14 cellular contexts compared by ENCODE assay signal in genomic region chr3:11478167-11478566, GRCh38.
DNase-seq lines count a peak whose midpoint lies in the region; ATAC-seq, FAIRE-seq and TF ChIP-seq lines count a peak whose summit lies in the region.
"Had no signal": no experiment of that assay in that cellular context is flagged by ENCODE, and none has a peak within 500 bp of the region (broad histone marks: within the 10 kb centered on the region; RNA-seq: fewer than 3 reads in every experiment).

No MANE protein-coding gene starts in this region.

- intact Hi-C loops in heart right ventricle (cut with DNase I) (no loop called here), Right ventricle myocardium inferior (cut with DNase I) (loop anchor here (5.0 kb wide), 1 partner anchor 34 kb away; no protein-coding TSS in a partner anchor), vagina (cut with DNase I) (no loop called here)

- DNase-seq in heart right ventricle, result no peak
- no peak for DNase-seq in Right ventricle myocardium inferior (ENCODE audit: missing footprints)
- DNase-seq in endothelial cell (ENCODE audit: low spot score), result no peak
- DNase-seq in osteocyte (ENCODE audit: extremely low spot score, unreplicated experiment), result no peak
- DNase-seq in vagina (ENCODE audit: extremely low spot score in 2 of 2), result no peak
- no peak for DNase-seq in activated naive CD4-positive, alpha-beta T cell treated with anti-CD3 and anti-CD28 coated beads, Interleukin-2, amount 50 U/mL, for 16 hours
- DNase-seq in D721Med (ENCODE audit: insufficient read length, low spot score), result no peak
- no peak for DNase-seq in NCI-H128 (lab: John Stamatoyannopoulos, UW; ENCODE audit: unreplicated experiment)
- DNase-seq: activated CD4-positive, alpha-beta T cell treated with anti-CD3 and anti-CD28 coated beads, Interleukin-2, amount 50 U/mL, for 4 hours; activated T-cell treated with anti-CD3 and anti-CD28 coated beads, Interleukin-2, amount 50 U/mL, for 72 hours; dorsolateral prefrontal cortex; GF-D8; NCI-H1092 treated with DMSO at 0.1 percent for 48 hours had no signal

- H3K9me3 ChIP-seq in heart right ventricle (no peaks in the 10 kb centered on the region), vagina (no peaks in the 10 kb centered on the region)

- H3K27me3 Mint-ChIP-seq in endothelial cell (ENCODE audit: unreplicated experiment), result no peaks in the 10 kb centered on the region
- no peaks in the 10 kb centered on the region for H3K27me3 Mint-ChIP-seq in osteocyte (ENCODE audit: unreplicated experiment)
- H3K27me3 Mint-ChIP-seq: type B pancreatic cell had no signal

- WGBS in heart right ventricle, 2 donors, result 60 to 77% methylated on average over 2 of the region's 2 CpGs

- no peak for TF ChIP-seq POLR2A in vagina (IDR thresholded peaks at IDR 0.05)

- H3K27me3 ChIP-seq in heart right ventricle (no peaks in the 10 kb centered on the region), vagina (no peaks in the 10 kb centered on the region)
- H3K27me3 ChIP-seq: dorsolateral prefrontal cortex had no signal

- peak overlapping the region in 8 of 10 donors; percentile 16 to 87 (median 55) for H3K27ac ChIP-seq in heart right ventricle
- peak overlapping the region; percentile 75 for H3K27ac ChIP-seq in vagina
- H3K27ac ChIP-seq: dorsolateral prefrontal cortex had no signal

- peaks cover 18% of the 10 kb centered on the region for H3K4me1 Mint-ChIP-seq in endothelial cell (ENCODE audit: unreplicated experiment)
- peaks cover 51% of the 10 kb centered on the region for H3K4me1 Mint-ChIP-seq in osteocyte (ENCODE audit: unreplicated experiment)

- H3K4me3 ChIP-seq in heart right ventricle (no peak overlapping the region), vagina (no peak overlapping the region)
- H3K4me3 ChIP-seq: dorsolateral prefrontal cortex had no signal

- H3K27ac Mint-ChIP-seq in endothelial cell (ENCODE audit: unreplicated experiment) (peak overlapping the region; percentile 8), osteocyte (ENCODE audit: unreplicated experiment) (peak overlapping the region; percentile 85)
- H3K27ac Mint-ChIP-seq: activated T-cell treated with anti-CD3 and anti-CD28 coated beads, Interleukin-2, amount 50 U/mL, for 72 hours; type B pancreatic cell had no signal

- H3K9me3 Mint-ChIP-seq in endothelial cell (ENCODE audit: unreplicated experiment) (no peaks in the 10 kb centered on the region), osteocyte (ENCODE audit: unreplicated experiment) (no peaks in the 10 kb centered on the region)
- H3K9me3 Mint-ChIP-seq: activated T-cell treated with anti-CD3 and anti-CD28 coated beads, Interleukin-2, amount 50 U/mL, for 72 hours; type B pancreatic cell had no signal

- no peak for ATAC-seq in heart right ventricle
- no peak for ATAC-seq in Right ventricle myocardium inferior
- ATAC-seq: activated T-cell treated with anti-CD3 and anti-CD28 coated beads, Interleukin-2, amount 50 U/mL, for 72 hours had no signal

- no peak overlapping the region for H3K4me3 Mint-ChIP-seq in endothelial cell (ENCODE audit: unreplicated experiment)
- H3K4me3 Mint-ChIP-seq in osteocyte (ENCODE audit: unreplicated experiment), result no peak overlapping the region
- H3K4me3 Mint-ChIP-seq: activated T-cell treated with anti-CD3 and anti-CD28 coated beads, Interleukin-2, amount 50 U/mL, for 72 hours; type B pancreatic cell had no signal

- H3K36me3 Mint-ChIP-seq in endothelial cell (ENCODE audit: low read depth, unreplicated experiment) (no peaks in the 10 kb centered on the region), osteocyte (ENCODE audit: unreplicated experiment) (no peaks in the 10 kb centered on the region)
- H3K36me3 Mint-ChIP-seq: type B pancreatic cell had no signal

- no peak for TF ChIP-seq CTCF in heart right ventricle (IDR thresholded peaks at IDR 0.05)
- no peak for TF ChIP-seq CTCF in endothelial cell (IDR thresholded peaks at IDR 0.05; ENCODE audit: unreplicated experiment)
- no peak for TF ChIP-seq CTCF in osteocyte (IDR thresholded peaks at IDR 0.05)
- no peak for TF ChIP-seq CTCF in vagina (IDR thresholded peaks at IDR 0.05)
- no peak for TF ChIP-seq CTCF in D721Med (IDR thresholded peaks at IDR 0.05; ENCODE audit: insufficient read depth, missing control alignments)

- no peak for FAIRE-seq in D721Med (lab: Jason Lieb, UNC)

- H3K4me1 ChIP-seq in heart right ventricle (peaks cover 13 to 56% (median 38%) of the 10 kb centered on the region in 9 donors), vagina (peaks cover 66% of the 10 kb centered on the region)

- H3K36me3 ChIP-seq in heart right ventricle, result no peaks in the 10 kb centered on the region
- H3K36me3 ChIP-seq in vagina, result no peaks in the 10 kb centered on the region
